ENCODE assay signal across 1 cellular context in genomic region chr12:53131844-53132243, GRCh38.
A peak's percentile ranks its signal among the peaks of the same experiment; 100 is the strongest.
TF ChIP-seq lines count a peak whose summit lies in the region.

No MANE protein-coding gene starts in this region.

TF ChIP-seq in HepG2, 621 proteins besides CTCF, POLR2A, EP300 and RAD21 (continues in another document):
- TF ChIP-seq HNF4A (CRISPR knock-in tag; IDR thresholded peaks at IDR 0.05) (peak; percentile 91), PAXIP1 (CRISPR knock-in tag; conservative IDR thresholded peaks at IDR 0.05) (peak; percentile 48; the same call in 1 of the 2 replicates), SP2 (CRISPR knock-in tag; IDR thresholded peaks at IDR 0.05) (no peak), ARID5B (CRISPR knock-in tag; IDR thresholded peaks at IDR 0.05) (peak; percentile 17; the same call in 1 of the 2 replicates), KAT2B (IDR thresholded peaks at IDR 0.05; ENCODE audit: borderline replicate concordance, low read depth, low read length) (no peak), REXO4 (CRISPR knock-in tag; IDR thresholded peaks at IDR 0.05; ENCODE audit: borderline replicate concordance) (no peak), SPEN (CRISPR knock-in tag; IDR thresholded peaks at IDR 0.05; ENCODE audit: low read depth) (peak; percentile 34; the same call in 1 of the 2 replicates), MEF2D (CRISPR knock-in tag; IDR thresholded peaks at IDR 0.05) (no peak), ATM (IDR thresholded peaks at IDR 0.05; ENCODE audit: borderline replicate concordance) (no peak), RARA (CRISPR knock-in tag; IDR thresholded peaks at IDR 0.05) (peak; percentile 66), FOXA3 (CRISPR knock-in tag; IDR thresholded peaks at IDR 0.05) (0 out of 2 replicates have a peak, but pooled peaks have one; percentile 15), HDAC2 (CRISPR knock-in tag; IDR thresholded peaks at IDR 0.05) (peak; percentile 48; the same call in 1 of the 2 replicates), FOXK2 (IDR thresholded peaks at IDR 0.05) (no peak), ZNF841 (CRISPR knock-in tag; IDR thresholded peaks at IDR 0.05; ENCODE audit: borderline replicate concordance) (no peak), BCLAF1 (IDR thresholded peaks at IDR 0.05) (no peak), MAX (IDR thresholded peaks at IDR 0.05) (no peak), SKIL (CRISPR knock-in tag; IDR thresholded peaks at IDR 0.05; ENCODE audit: borderline replicate concordance) (0 out of 2 replicates have a peak, but pooled peaks have one; percentile 26), IRF2 (CRISPR knock-in tag; IDR thresholded peaks at IDR 0.05) (no peak), GLMP (CRISPR knock-in tag; IDR thresholded peaks at IDR 0.05; ENCODE audit: borderline replicate concordance) (no peak), TAF1 (CRISPR knock-in tag; IDR thresholded peaks at IDR 0.05) (no peak), ZNF614 (CRISPR knock-in tag; IDR thresholded peaks at IDR 0.05; ENCODE audit: borderline replicate concordance) (no peak), TEAD3 (CRISPR knock-in tag; optimal IDR thresholded peaks at IDR 0.05; ENCODE audit: borderline replicate concordance) (peak; percentile 65), NR2C2 (CRISPR knock-in tag; IDR thresholded peaks at IDR 0.05; ENCODE audit: borderline replicate concordance) (peak; percentile 39; the same call in 1 of the 2 replicates), FOXJ3 (CRISPR knock-in tag; IDR thresholded peaks at IDR 0.05; ENCODE audit: borderline replicate concordance) (no peak), NFIB (CRISPR knock-in tag; IDR thresholded peaks at IDR 0.05; ENCODE audit: borderline replicate concordance) (no peak), SRY (CRISPR knock-in tag; IDR thresholded peaks at IDR 0.05) (no peak), ZNF292 (CRISPR knock-in tag; IDR thresholded peaks at IDR 0.05; ENCODE audit: borderline replicate concordance, low read depth) (no peak), ZC3H4 (CRISPR knock-in tag; IDR thresholded peaks at IDR 0.05; ENCODE audit: borderline replicate concordance) (no peak), ZSCAN5A (CRISPR knock-in tag; IDR thresholded peaks at IDR 0.05; ENCODE audit: borderline replicate concordance) (no peak), ZNF644 (CRISPR knock-in tag; IDR thresholded peaks at IDR 0.05; ENCODE audit: low read depth) (0 out of 2 replicates have a peak, but pooled peaks have one; percentile 12), ZNF746 (CRISPR knock-in tag; IDR thresholded peaks at IDR 0.05) (no peak), FOXP4 (CRISPR knock-in tag; IDR thresholded peaks at IDR 0.05) (no peak), HOXD1 (CRISPR knock-in tag; IDR thresholded peaks at IDR 0.05) (no peak), HNF4G (IDR thresholded peaks at IDR 0.05; ENCODE audit: borderline replicate concordance, low read depth, low read length) (peak; percentile 59; the same call in 1 of the 2 replicates), HNF4G (CRISPR knock-in tag; IDR thresholded peaks at IDR 0.05; ENCODE audit: borderline replicate concordance, low read depth) (no peak), THAP8 (CRISPR knock-in tag; IDR thresholded peaks at IDR 0.05; ENCODE audit: borderline replicate concordance) (no peak), ZNF251 (CRISPR knock-in tag; IDR thresholded peaks at IDR 0.05) (no peak), NR2F6 (IDR thresholded peaks at IDR 0.05) (no peak), NR2F6 (CRISPR knock-in tag; IDR thresholded peaks at IDR 0.05) (0 out of 2 replicates have a peak, but pooled peaks have one; percentile 39), ZNF761 (CRISPR knock-in tag; conservative IDR thresholded peaks at IDR 0.05) (no peak), HMGXB4 (CRISPR knock-in tag; IDR thresholded peaks at IDR 0.05; ENCODE audit: borderline replicate concordance in 1 of 2, low read depth in 1 of 2) (no peak)
